ENCODE assay signal across 11 cellular contexts in the genomic region with DNA sequence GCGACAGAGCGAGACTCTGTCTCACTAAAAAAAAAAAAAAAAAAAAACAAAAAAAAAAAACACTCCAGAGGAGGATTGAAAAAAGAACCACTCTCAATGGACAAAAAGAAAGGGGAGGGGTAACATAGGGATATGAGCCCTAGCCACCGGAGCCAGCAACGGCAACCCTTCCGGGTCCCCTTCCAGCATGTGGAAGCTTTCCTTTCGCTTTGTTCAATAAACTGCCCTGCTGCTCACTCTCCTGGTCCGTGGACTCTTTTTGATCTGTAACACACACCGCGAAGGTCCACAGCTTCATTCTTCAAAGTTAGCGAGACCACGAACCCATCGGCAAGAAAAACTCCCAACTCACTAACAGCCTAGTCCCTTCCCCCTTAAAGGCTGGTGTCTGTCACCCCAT. TPM values are rescaled to one million over a fixed set of nuclear protein-coding genes. Genes with fewer than 3 reads are reported as not detected.
A peak's percentile ranks its signal among the peaks of the same experiment; 100 is the strongest.
DNase-seq lines count a peak whose midpoint lies in the region; ATAC-seq and TF ChIP-seq lines count a peak whose summit lies in the region.
"Had no signal": no experiment of that assay in that cellular context is flagged by ENCODE, and none has a peak within 500 bp of the region (broad histone marks: within the 10 kb centered on the region; RNA-seq: fewer than 3 reads in every experiment).

No MANE protein-coding gene starts in this region.

- peaks cover 15% of the 10 kb centered on the region for H3K79me2 ChIP-seq in OCI-LY3 (ENCODE audit: low read length)

- intact Hi-C loops in activated CD4-positive, alpha-beta T cell treated with anti-CD3 and anti-CD28 coated beads for 36 hours (cut with DNase I, micrococcal nuclease): loop anchor here in 1 of 2 experiments (5.0 kb wide), 3 partner anchors 135 to 605 kb away; partner anchors contain the start of genes BORCS8, RFXANK and SLC25A42
- intact Hi-C loops in esophagus squamous epithelium (cut with DNase I): no loop called here
- intact Hi-C loops in spleen (cut with DNase I; ENCODE audit: low total_unique reads): no loop called here

- H3K4me2 ChIP-seq in OCI-LY3 (ENCODE audit: low read length): peak overlapping the region; percentile 98

- H3K27me3 ChIP-seq in OCI-LY3 (ENCODE audit: low read depth, low read length) (no peaks in the 10 kb centered on the region), esophagus squamous epithelium (no peaks in the 10 kb centered on the region), spleen (replicated peaks in 1 of 7) (no peaks in the 10 kb centered on the region)

- no peaks in the 10 kb centered on the region; the same call in 1 of the 2 replicates for H4K20me1 ChIP-seq in OCI-LY3 (ENCODE audit: insufficient read depth, low read length)

- POLR2A ChIA-PET in activated CD4-positive, alpha-beta T cell treated with anti-CD3 and anti-CD28 coated beads for 36 hours (lab: Charles Lee): no interaction called here

- H3K9ac ChIP-seq in OCI-LY3 (ENCODE audit: low read length): peak overlapping the region; percentile 92; the same call in 1 of the 2 replicates

- no peaks in the 10 kb centered on the region for H3K27me3 Mint-ChIP-seq in activated CD4-positive, alpha-beta T cell treated with anti-CD3 and anti-CD28 coated beads for 36 hours

- H3K4me3 ChIP-seq in OCI-LY3 (ENCODE audit: low read length) (peak overlapping the region; percentile 86), esophagus squamous epithelium (no peak overlapping the region), spleen (peak overlapping the region in 2 of 8 donors; percentile 85 to 94)

- peaks cover 28% of the 10 kb centered on the region for H3K4me1 Mint-ChIP-seq in activated CD4-positive, alpha-beta T cell treated with anti-CD3 and anti-CD28 coated beads for 36 hours

- H3K9me3 ChIP-seq in OCI-LY3 (ENCODE audit: insufficient read depth, low read length) (peaks cover 6% of the 10 kb centered on the region; the same call in 1 of the 2 replicates), esophagus squamous epithelium (no peaks in the 10 kb centered on the region), spleen (no peaks in the 10 kb centered on the region)

- peaks cover 13% of the 10 kb centered on the region for H3K36me3 Mint-ChIP-seq in activated CD4-positive, alpha-beta T cell treated with anti-CD3 and anti-CD28 coated beads for 36 hours (ENCODE audit: low read depth)

- H3K4me3 Mint-ChIP-seq in activated CD4-positive, alpha-beta T cell treated with anti-CD3 and anti-CD28 coated beads for 36 hours: peak overlapping the region; percentile 90

- H3K36me3 ChIP-seq in OCI-LY3 (replicated peaks; ENCODE audit: low read depth, low read length) (peaks cover 13% of the 10 kb centered on the region), esophagus squamous epithelium (peaks cover 0 to 20% (median 7%) of the 10 kb centered on the region in 3 donors), spleen (peaks cover 0 to 23% (median 13%) of the 10 kb centered on the region in 6 donors)

- H3K27ac ChIP-seq in OCI-LY3 (ENCODE audit: low read length) (peak overlapping the region; percentile 92), esophagus squamous epithelium (peak overlapping the region in 3 of 4 donors; percentile 86 to 95 (median 94)), spleen (peak overlapping the region in 6 of 8 donors; percentile 89 to 96 (median 92))

- CTCF ChIA-PET in activated CD4-positive, alpha-beta T cell treated with anti-CD3 and anti-CD28 coated beads for 36 hours (lab: Charles Lee): interaction anchor here (0.5 to 3.6 kb wide), 15 partner anchors 10 to 332 kb away, joined by 3 to 21 read pairs (median 3); partner anchors contain the start of genes COPE, DDX49 and UBA52

- 0 out of 2 replicates have a peak overlapping the region, but pooled peaks have one; percentile 93 for H2AFZ ChIP-seq in OCI-LY3 (ENCODE audit: low read depth, low read length)

- TF ChIP-seq CTCF in OCI-LY3 (IDR thresholded peaks at IDR 0.05; ENCODE audit: low read depth, low read length) (no peak), esophagus squamous epithelium (IDR thresholded peaks at IDR 0.05) (no peak), spleen (IDR thresholded peaks at IDR 0.05 in 8 of 11, conservative IDR thresholded peaks at IDR 0.05 in 3 of 11) (no peak)

- peak overlapping the region; percentile 90 for H3K27ac Mint-ChIP-seq in activated CD4-positive, alpha-beta T cell treated with anti-CD3 and anti-CD28 coated beads for 36 hours

- no peak for ATAC-seq in activated CD4-positive, alpha-beta T cell treated with anti-CD3 and anti-CD28 coated beads for 36 hours
- ATAC-seq in HG02759 (IDR thresholded peaks at IDR 0.05; ENCODE audit: unreplicated experiment): no peak
- ATAC-seq: left colon had no signal

- WGBS in esophagus squamous epithelium, 2 donors: 81 to 93% methylated on average over 10 of the region's 12 CpGs
- WGBS in spleen, 5 donors: 87 to 94% (median 88%) methylated on average over 10 to 12 of the region's 12 CpGs

- TF ChIP-seq POLR2A in esophagus squamous epithelium (IDR thresholded peaks at IDR 0.05) (no peak), spleen (IDR thresholded peaks at IDR 0.05) (no peak)

- no peak for DNase-seq in activated CD4-positive, alpha-beta T cell treated with anti-CD3 and anti-CD28 coated beads for 36 hours
- DNase-seq in activated CD4-positive, alpha-beta T cell treated with anti-CD3 and anti-CD28 coated beads, Interleukin-2, amount 50 U/mL, for 4 hours: no peak
- DNase-seq in esophagus squamous epithelium (lab: John Stamatoyannopoulos, UW): no peak
- DNase-seq in spleen: no peak
- DNase-seq in NCI-H1436 treated with DMSO at 0.1 percent for 48 hours (lab: John Stamatoyannopoulos, UW): no peak
- DNase-seq in hypothalamus (lab: John Stamatoyannopoulos, UW): no peak
- DNase-seq: left colon, NCI-H446 treated with DMSO at 0.1 percent for 48 hours had no signal

- H3K9me3 Mint-ChIP-seq in activated CD4-positive, alpha-beta T cell treated with anti-CD3 and anti-CD28 coated beads for 36 hours (ENCODE audit: low read depth): no peaks in the 10 kb centered on the region

- H3K4me1 ChIP-seq in OCI-LY3 (ENCODE audit: low read length) (peaks cover 34% of the 10 kb centered on the region), esophagus squamous epithelium (peaks cover 8 to 33% (median 22%) of the 10 kb centered on the region in 3 donors), spleen (peaks cover 18 to 51% (median 34%) of the 10 kb centered on the region in 6 donors)

RNA-seq across cellular contexts. Expression of gene REX1BD, which starts 1.0 kb away (rescaled TPM):
- 10 to 100 TPM; 47.8 to 81.3 TPM for total RNA-seq in activated CD4-positive, alpha-beta T cell treated with anti-CD3 and anti-CD28 coated beads for 36 hours
- total RNA-seq in esophagus squamous epithelium (10 to 100 TPM; 46.8 to 69.0 (median 56.6) TPM), spleen (100 to 1,000 TPM in 1 of 7 donors, 10 to 100 TPM in 6; 65.4 to 103 (median 78.7) TPM)
- polyA plus RNA-seq in spleen: 100 to 1,000 TPM; 127 to 182 (median 160) TPM

RNA-seq across cellular contexts. Expression of gene UBA52, which starts 15.9 kb away (rescaled TPM):
- 1,000 to 10,000 TPM; 1,703 to 2,296 TPM for total RNA-seq in activated CD4-positive, alpha-beta T cell treated with anti-CD3 and anti-CD28 coated beads for 36 hours
- 100 to 1,000 TPM; 445 to 799 (median 753) TPM for total RNA-seq in esophagus squamous epithelium
- total RNA-seq in spleen: 1,000 to 10,000 TPM in 3 of 7 donors, 100 to 1,000 TPM in 4; 650 to 1,362 (median 985) TPM
- polyA plus RNA-seq in spleen: 1,000 to 10,000 TPM; 1,341 to 2,132 (median 1,852) TPM

RNA-seq across cellular contexts. Expression of gene CRLF1, which starts 19.0 kb away (rescaled TPM):
- total RNA-seq in activated CD4-positive, alpha-beta T cell treated with anti-CD3 and anti-CD28 coated beads for 36 hours: not detected
- total RNA-seq in esophagus squamous epithelium: 10 to 100 TPM; 13.2 to 82.6 (median 19.3) TPM
- total RNA-seq in spleen: 1 to 10 TPM in 4 of 7 donors, under 1 TPM in 2, not detected in 1; 0.20 to 7.0 (median 1.1) TPM
- 1 to 10 TPM; 5.2 to 8.0 (median 6.3) TPM for polyA plus RNA-seq in spleen
- total RNA-seq: T-helper 2 cell treated with Interferon-gamma antibody and Interleukin-4, amounts not matched to agents 100 ng/mL and 5 ng/mL, for 36 hours had no signal

RNA-seq across cellular contexts. Expression of gene TMEM59L, which starts 25.1 kb away (rescaled TPM):
- under 1 TPM in 1 of 2 experiments, not detected in 1; 0.11 TPM for total RNA-seq in activated CD4-positive, alpha-beta T cell treated with anti-CD3 and anti-CD28 coated beads for 36 hours
- total RNA-seq in esophagus squamous epithelium (1 to 10 TPM in 1 of 4 donors, under 1 TPM in 1, not detected in 2; 0.18 to 2.7 TPM), spleen (under 1 TPM in 2 of 7 donors, not detected in 5; 0.28 to 0.49 TPM)
- under 1 TPM; 0.15 to 0.74 (median 0.50) TPM for polyA plus RNA-seq in spleen
- total RNA-seq: T-helper 2 cell treated with Interferon-gamma antibody and Interleukin-4, amounts not matched to agents 100 ng/mL and 5 ng/mL, for 36 hours had no signal

RNA-seq across cellular contexts. Expression of gene KXD1, which starts 29.9 kb away (rescaled TPM):
- 100 to 1,000 TPM; 121 to 170 TPM for total RNA-seq in activated CD4-positive, alpha-beta T cell treated with anti-CD3 and anti-CD28 coated beads for 36 hours
- total RNA-seq in esophagus squamous epithelium (100 to 1,000 TPM in 1 of 4 donors, 10 to 100 TPM in 3; 65.5 to 104 (median 83.5) TPM), spleen (10 to 100 TPM; 63.9 to 90.9 (median 75.7) TPM)
- 10 to 100 TPM; 65.9 to 78.5 (median 68.9) TPM for polyA plus RNA-seq in spleen
